11 cellular contexts compared by ENCODE assay signal in the genomic region with DNA sequence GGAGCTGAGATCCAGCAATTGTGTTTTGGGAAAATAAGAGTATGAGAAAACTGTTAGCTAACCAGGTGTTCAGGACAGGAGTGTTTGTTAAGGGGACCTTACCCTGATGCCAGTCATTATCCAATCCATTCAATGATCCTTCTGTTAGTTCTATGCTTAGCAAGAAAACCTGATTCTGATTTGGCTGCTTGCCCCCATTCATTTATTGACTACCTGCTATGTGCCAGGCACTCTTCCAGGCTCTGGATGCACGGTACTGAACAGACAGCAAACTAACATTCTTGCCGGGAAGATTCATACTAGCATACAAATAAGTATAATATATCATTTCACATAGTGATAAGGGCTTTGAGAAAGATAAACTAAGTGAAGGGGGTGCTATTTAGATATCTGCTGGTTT. TPM values are rescaled to one million over a fixed set of nuclear protein-coding genes. Genes with fewer than 3 reads are reported as not detected.
DNase-seq lines count a peak whose midpoint lies in the region; TF ChIP-seq lines count a peak whose summit lies in the region.
"Had no signal": no experiment of that assay in that cellular context is flagged by ENCODE, and none has a peak within 500 bp of the region (broad histone marks: within the 10 kb centered on the region; RNA-seq: fewer than 3 reads in every experiment).

No MANE protein-coding gene starts in this region.

- H3K4me1 ChIP-seq in CD4-positive, alpha-beta memory T cell (ENCODE audit: insufficient read depth, low read length), result peaks cover 32% of the 10 kb centered on the region
- peaks cover 18% of the 10 kb centered on the region for H3K4me1 ChIP-seq in KMS-11 (ENCODE audit: low read depth, poor library complexity, severe bottlenecking)

- no peak overlapping the region for H3K4me2 ChIP-seq in KMS-11

- no peaks in the 10 kb centered on the region for H3K27me3 Mint-ChIP-seq in CD4-positive, alpha-beta memory T cell
- no peaks in the 10 kb centered on the region for H3K27me3 Mint-ChIP-seq in activated naive CD8-positive, alpha-beta T cell treated with anti-CD3 and anti-CD28 coated beads for 36 hours
- H3K27me3 Mint-ChIP-seq in nephron (ENCODE audit: low read depth), result no peaks in the 10 kb centered on the region

- no peak for DNase-seq in CD4-positive, alpha-beta memory T cell
- DNase-seq in activated naive CD8-positive, alpha-beta T cell treated with anti-CD3 and anti-CD28 coated beads for 36 hours, result no peak
- no peak for DNase-seq in stimulated activated CD4-positive, alpha-beta T cell treated with anti-CD3 and anti-CD28 coated beads, Interleukin-4, amount 100 ng/mL, for 4 hours
- DNase-seq in coronary artery (ENCODE audit: low spot score) (no peak), HK-2 (ENCODE audit: unreplicated experiment) (no peak), anterior cingulate cortex (lab: John Stamatoyannopoulos, UW) (no peak)
- DNase-seq: dermis blood vessel endothelial cell had no signal

- TF ChIP-seq CTCF in KMS-11 (conservative IDR thresholded peaks at IDR 0.05; ENCODE audit: low read depth, low read length) (no peak), nephron (IDR thresholded peaks at IDR 0.05; ENCODE audit: unreplicated experiment in 3 of 3) (no peak), coronary artery (IDR thresholded peaks at IDR 0.05) (no peak)

- intact Hi-C loops in CD4-positive, alpha-beta memory T cell (cut with micrococcal nuclease), result loop anchor here (5.0 to 10.0 kb wide), 4 partner anchors 74 to 396 kb away; partner anchors contain the start of genes EMD, FLNA and SLC10A3

- H3K9me3 ChIP-seq in CD4-positive, alpha-beta memory T cell (ENCODE audit: control insufficient read depth in 1 of 2, low read length in 2 of 2), result no peaks in the 10 kb centered on the region

- H3K36me3 Mint-ChIP-seq in CD4-positive, alpha-beta memory T cell, result peaks cover 0 to 20% of the 10 kb centered on the region in 2 donors
- peaks cover 13% of the 10 kb centered on the region for H3K36me3 Mint-ChIP-seq in activated naive CD8-positive, alpha-beta T cell treated with anti-CD3 and anti-CD28 coated beads for 36 hours
- no peaks in the 10 kb centered on the region for H3K36me3 Mint-ChIP-seq in nephron (ENCODE audit: low read depth)

- H3K4me3 Mint-ChIP-seq in CD4-positive, alpha-beta memory T cell, result peak overlapping the region; percentile 81 to 86 (median 83)
- H3K4me3 Mint-ChIP-seq in activated naive CD8-positive, alpha-beta T cell treated with anti-CD3 and anti-CD28 coated beads for 36 hours, result peak overlapping the region; percentile 71
- peak overlapping the region in 2 of 3 experiments; percentile 27 to 85 for H3K4me3 Mint-ChIP-seq in nephron

- H3K9ac ChIP-seq in KMS-11, result no peak overlapping the region

- no peaks in the 10 kb centered on the region for H3K27me3 ChIP-seq in CD4-positive, alpha-beta memory T cell (ENCODE audit: insufficient read depth, low read length)
- H3K27me3 ChIP-seq in KMS-11 (ENCODE audit: insufficient read depth, low read depth), result no peaks in the 10 kb centered on the region

- H3K36me3 ChIP-seq in CD4-positive, alpha-beta memory T cell (ENCODE audit: insufficient read depth, low read length), result no peaks in the 10 kb centered on the region
- H3K36me3 ChIP-seq in KMS-11 (ENCODE audit: insufficient read depth), result no peaks in the 10 kb centered on the region

- peaks cover 33% of the 10 kb centered on the region for H3K79me2 ChIP-seq in KMS-11 (ENCODE audit: insufficient read depth, low read depth)

- no peak overlapping the region for H3K4me3 ChIP-seq in CD4-positive, alpha-beta memory T cell (ENCODE audit: low read length in 2 of 2)
- H3K4me3 ChIP-seq in KMS-11 (IDR thresholded peaks at IDR 0.05; ENCODE audit: insufficient read depth, low read depth, low read length) (no peak overlapping the region), coronary artery (no peak overlapping the region)

- H3K27ac ChIP-seq in CD4-positive, alpha-beta memory T cell (ENCODE audit: low read depth, low read length), result peak overlapping the region; percentile 96
- H3K27ac ChIP-seq in KMS-11 (no peak overlapping the region), coronary artery (no peak overlapping the region)

- POLR2A ChIA-PET in CD4-positive, alpha-beta memory T cell (lab: Charles Lee; ENCODE audit: partially characterized antibody), result interaction anchor here (0.9 to 3.1 kb wide), 5 partner anchors 25 to 210 kb away, joined by 3 to 13 read pairs (median 5); partner anchors contain the start of gene HCFC1

- CTCF ChIA-PET in CD4-positive, alpha-beta memory T cell (lab: Charles Lee; ENCODE audit: partially characterized antibody), result interaction anchor here (1.2 kb wide), 1 partner anchor 37 kb away, joined by 3 read pairs; no protein-coding TSS in a partner anchor

- H3K27ac Mint-ChIP-seq in CD4-positive, alpha-beta memory T cell, result peak overlapping the region; percentile 68 to 95 (median 92)
- peak overlapping the region; percentile 79 for H3K27ac Mint-ChIP-seq in activated naive CD8-positive, alpha-beta T cell treated with anti-CD3 and anti-CD28 coated beads for 36 hours
- peak overlapping the region in 2 of 3 experiments; percentile 87 to 92 for H3K27ac Mint-ChIP-seq in nephron

- no peaks in the 10 kb centered on the region for H4K20me1 ChIP-seq in KMS-11 (ENCODE audit: insufficient read depth)

- H3K9me3 Mint-ChIP-seq in CD4-positive, alpha-beta memory T cell, result peaks cover 0 to 2% (median 0%) of the 10 kb centered on the region in 8 donors
- H3K9me3 Mint-ChIP-seq in activated naive CD8-positive, alpha-beta T cell treated with anti-CD3 and anti-CD28 coated beads for 36 hours, result no peaks in the 10 kb centered on the region
- H3K9me3 Mint-ChIP-seq in nephron, result peaks cover 30% of the 10 kb centered on the region

- peaks cover 23 to 42% (median 25%) of the 10 kb centered on the region in 4 donors for H3K4me1 Mint-ChIP-seq in CD4-positive, alpha-beta memory T cell
- peaks cover 39% of the 10 kb centered on the region for H3K4me1 Mint-ChIP-seq in activated naive CD8-positive, alpha-beta T cell treated with anti-CD3 and anti-CD28 coated beads for 36 hours
- H3K4me1 Mint-ChIP-seq in nephron, result peaks cover 32% of the 10 kb centered on the region

- peak overlapping the region; percentile 71; the same call in 1 of the 2 replicates for H2AFZ ChIP-seq in KMS-11 (ENCODE audit: low read depth)

RNA-seq across cellular contexts. Expression of gene MECP2, which starts 1.0 kb away (rescaled TPM):
- 100 to 1,000 TPM; 103 to 108 TPM for total RNA-seq in CD4-positive, alpha-beta memory T cell
- polyA plus RNA-seq in CD4-positive, alpha-beta memory T cell, result 10 to 100 TPM in 1 of 2 donors, 1 to 10 TPM in 1; 9.5 to 26.5 TPM
- 10 to 100 TPM; 50.9 to 53.1 TPM for total RNA-seq in activated naive CD8-positive, alpha-beta T cell treated with anti-CD3 and anti-CD28 coated beads for 36 hours

RNA-seq across cellular contexts. Expression of gene OPN1LW, which starts 45.5 kb away (rescaled TPM):
- total RNA-seq in CD4-positive, alpha-beta memory T cell, result not detected
- not detected for polyA plus RNA-seq in CD4-positive, alpha-beta memory T cell
- total RNA-seq in activated naive CD8-positive, alpha-beta T cell treated with anti-CD3 and anti-CD28 coated beads for 36 hours, result not detected
- total RNA-seq: dermis blood vessel endothelial cell; frontal cortex; T-helper 1 cell treated with Interleukin-12 subunit alpha and Interleukin-12 subunit beta and Interleukin-4 antibody, amounts not matched to agents 30 ng/mL and 1 ng/mL, for 36 hours had no signal
